Comparison of ENCODE assay signal across 8 cellular contexts in genomic region chr1:161117681-161118581, GRCh38. TPM values are rescaled to one million over a fixed set of nuclear protein-coding genes. Genes with fewer than 3 reads are reported as not detected.
A peak's percentile ranks its signal among the peaks of the same experiment; 100 is the strongest.
DNase-seq lines count a peak whose midpoint lies in the region; ATAC-seq, FAIRE-seq and TF ChIP-seq lines count a peak whose summit lies in the region.

NIT1 (plus strand) TSS chr1:161118105; CDS start chr1:161118177, 72 bp downstream.
PFDN2 (minus strand) TSS chr1:161118037; CDS start chr1:161118026, 11 bp downstream.

- peak within 1 kb of the TSS; percentile 98 for H3K9ac ChIP-seq in keratinocyte (ENCODE audit: control insufficient read depth, extremely low read depth, insufficient read depth, low read length)

- no peak for TF ChIP-seq CTCF in AG09309 (IDR thresholded peaks at IDR 0.05; ENCODE audit: control insufficient read depth, insufficient read depth, low read depth, low read length, missing control alignments)
- no peak for TF ChIP-seq CTCF in keratinocyte (optimal IDR thresholded peaks at IDR 0.05 in 1 of 3, IDR thresholded peaks at IDR 0.05 in 1 of 3, conservative IDR thresholded peaks at IDR 0.05 in 1 of 3; ENCODE audit: extremely low read depth in 1 of 3, insufficient read depth in 2 of 3, low read length in 3 of 3)

- peaks cover 18 to 36% of the 10 kb centered on the region in 2 experiments for H3K36me3 ChIP-seq in keratinocyte (ENCODE audit: control insufficient read depth in 2 of 2, extremely low read depth in 1 of 2, insufficient read depth in 2 of 2, low read length in 2 of 2)

- in situ Hi-C loops in GM18951 (cut with MboI; ENCODE audit: low sequenced_read_pairs, unreplicated experiment), result no loop called here

- DNase-seq in AG09309 (ENCODE audit: low read depth) (no peak), NCI-H226 (peak; percentile 84), cerebellum (ENCODE audit: low spot score) (peak; percentile 94), keratinocyte (ENCODE audit: low read depth, low spot score) (no peak)
- DNase-seq in activated CD4-positive, alpha-beta T cell treated with anti-CD3 and anti-CD28 coated beads for 1 hour, result peak; percentile 78
- DNase-seq in stimulated activated CD4-positive, alpha-beta T cell treated with anti-CD3 and anti-CD28 coated beads, Interleukin-12 subunit alpha, Interleukin-12 subunit beta, amount 100 ng/mL, for 48 hours (ENCODE audit: low read depth in 2 of 3, low spot score in 1 of 3), result peak; percentile 74 to 86 (median 76)

- H3K9me3 ChIP-seq in keratinocyte (ENCODE audit: control insufficient read depth, low read depth, low read length), result no peaks in the 10 kb centered on the region

- dilution Hi-C loops in keratinocyte (cut with MboI; ENCODE audit: extremely low pct_ligation_motif_present, low sequenced_read_pairs), result no loop called here

- H3K4me3 ChIP-seq in AG09309 (ENCODE audit: control insufficient read depth, low read depth, low read length) (peak within 1 kb of the TSS; percentile 99), keratinocyte (ENCODE audit: control insufficient read depth in 2 of 3, extremely low read depth in 1 of 3, insufficient read depth in 2 of 3, low read depth in 1 of 3, low read length in 3 of 3) (peak within 1 kb of the TSS; percentile 72 to 86 (median 85))

- H3K27ac ChIP-seq in keratinocyte (ENCODE audit: control insufficient read depth, insufficient read depth, low read length), result peak within 1 kb of the TSS; percentile 97

- H2AFZ ChIP-seq in keratinocyte (ENCODE audit: control insufficient read depth, low read length), result peak within 1 kb of the TSS; percentile 62

- peak within 1 kb of the TSS; percentile 90 for H3K4me2 ChIP-seq in keratinocyte (ENCODE audit: control insufficient read depth, extremely low read depth, insufficient read depth, low read depth, low read length)

- peak; percentile 94 for TF ChIP-seq POLR2A in GM18951 (IDR thresholded peaks at IDR 0.05; ENCODE audit: extremely low read depth, insufficient read depth, insufficient read length)

- no peaks in the 10 kb centered on the region for H3K9me1 ChIP-seq in keratinocyte (ENCODE audit: control insufficient read depth, extremely low read depth, insufficient read depth, low read length)

- no peaks in the 10 kb centered on the region for H4K20me1 ChIP-seq in keratinocyte (ENCODE audit: control insufficient read depth, extremely low read depth, insufficient read depth, low read length)

- H3K27me3 ChIP-seq in keratinocyte (ENCODE audit: control insufficient read depth, extremely low read depth, insufficient read depth, low read length), result no peaks in the 10 kb centered on the region

- no peak for FAIRE-seq in keratinocyte (lab: Jason Lieb, UNC)

- peaks cover 39% of the 10 kb centered on the region for H3K4me1 ChIP-seq in keratinocyte (ENCODE audit: control insufficient read depth, extremely low read depth, insufficient read depth, low read length)

- ATAC-seq in HG03175 (IDR thresholded peaks at IDR 0.05; ENCODE audit: unreplicated experiment), result peak; percentile 84

- H3K79me2 ChIP-seq in keratinocyte (ENCODE audit: control insufficient read depth, insufficient read depth, low read length), result peaks cover 51% of the 10 kb centered on the region

RNA-seq across cellular contexts. Expression of gene NIT1, which starts in this region (rescaled TPM):
- total RNA-seq in cerebellum, result 25.0 TPM
- polyA plus RNA-seq in keratinocyte, result 22.9 to 51.0 TPM (median 27.6 TPM) in 3 replicates
- 24.7 TPM for polyA plus RNA-seq in keratinocyte (2011; ENCODE audit: low read depth)
- polyA plus RNA-seq in keratinocyte (2011; cell fraction: cytosol; rRNA removed), result 24.3 and 34.8 TPM in 2 replicates
- 71.9 and 77.7 TPM in 2 replicates for polyA plus RNA-seq in keratinocyte (2011; cell fraction: nucleus; rRNA removed)
- polyA plus RNA-seq in keratinocyte (2012; ENCODE audit: low replicate concordance), result 41.7 and 50.3 TPM in 2 replicates
- 28.3 to 68.5 TPM (median 38.7 TPM) in 3 replicates for polyA minus RNA-seq in keratinocyte
- 17.3 TPM for polyA minus RNA-seq in keratinocyte (2011; cell fraction: cytosol; rRNA and poly(A)+ RNA removed)
- polyA minus RNA-seq in keratinocyte (2011; cell fraction: nucleus; rRNA and poly(A)+ RNA removed), result 20.2 and 27.1 TPM in 2 replicates

RNA-seq across cellular contexts. Expression of gene PFDN2, which starts in this region (rescaled TPM):
- total RNA-seq in cerebellum, result 22.1 TPM
- 106 to 228 TPM (median 184 TPM) in 3 replicates for polyA plus RNA-seq in keratinocyte
- 260 TPM for polyA plus RNA-seq in keratinocyte (2011; ENCODE audit: low read depth)
- 137 and 187 TPM in 2 replicates for polyA plus RNA-seq in keratinocyte (2011; cell fraction: cytosol; rRNA removed)
- 63.9 and 100 TPM in 2 replicates for polyA plus RNA-seq in keratinocyte (2011; cell fraction: nucleus; rRNA removed)
- polyA plus RNA-seq in keratinocyte (2012; ENCODE audit: low replicate concordance), result 213 and 232 TPM in 2 replicates
- 12.6 to 31.6 TPM (median 18.4 TPM) in 3 replicates for polyA minus RNA-seq in keratinocyte
- 52.6 TPM for polyA minus RNA-seq in keratinocyte (2011; cell fraction: cytosol; rRNA and poly(A)+ RNA removed)
- 6.5 and 12.3 TPM in 2 replicates for polyA minus RNA-seq in keratinocyte (2011; cell fraction: nucleus; rRNA and poly(A)+ RNA removed)

Comparison
In these comparisons a context has a peak if more than half of its experiments do, and no peak if none do; other contexts are left out.
1. DNase-seq: peak in NCI-H226 (single experiment), activated CD4-positive, alpha-beta T cell treated with anti-CD3 and anti-CD28 coated beads for 1 hour (single experiment), cerebellum (single experiment) and stimulated activated CD4-positive, alpha-beta T cell treated with anti-CD3 and anti-CD28 coated beads, Interleukin-12 subunit alpha, Interleukin-12 subunit beta, amount 100 ng/mL, for 48 hours (3 of 3); none in AG09309 (single experiment) and keratinocyte (single experiment).